In the genomic region with DNA sequence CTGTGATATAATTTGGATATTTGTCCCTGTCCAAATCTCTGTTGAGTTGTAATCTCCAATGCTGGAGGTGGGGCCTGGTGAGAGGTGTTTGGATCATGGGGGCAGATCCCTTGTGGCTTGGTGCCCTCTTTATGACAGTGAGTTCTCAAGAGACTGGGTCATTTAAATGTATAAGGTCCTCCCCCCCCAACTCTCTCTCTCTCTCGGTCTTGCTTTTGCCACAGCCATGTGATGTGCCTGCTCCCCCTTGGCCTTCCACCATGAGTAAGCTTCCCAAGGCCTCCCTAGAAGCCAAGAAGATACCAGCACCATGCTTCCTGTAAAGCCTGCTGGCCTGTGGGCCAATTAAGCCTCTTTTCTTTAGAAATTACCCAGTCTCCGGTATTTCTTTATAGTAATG, we compare ENCODE assay signal across 26 cellular contexts. TPM values are rescaled to one million over a fixed set of nuclear protein-coding genes. Genes with fewer than 3 reads are reported as not detected.
"Had no signal": no experiment of that assay in that cellular context is flagged by ENCODE, and none has a peak within 500 bp of the region (broad histone marks: within the 10 kb centered on the region; RNA-seq: fewer than 3 reads in every experiment).

No MANE protein-coding gene starts in this region.

- H3K36me3 Mint-ChIP-seq: natural killer cell treated with Interleukin-12 subunit alpha and Interleukin-12 subunit beta and Interleukin-15 and Interleukin-18, amount 100 ng/mL, for 72 hours had no signal

- H3K27me3 ChIP-seq: esophagus squamous epithelium, left lung, pancreas, stomach, suprapubic skin, tibial nerve, uterus had no signal

- H3K4me1 Mint-ChIP-seq: activated B cell treated with CpG ODN at 0.5 μM for 24 hours; activated naive CD8-positive, alpha-beta T cell treated with anti-CD3 and anti-CD28 coated beads, Interleukin-2, amount 10 ng/mL, durations not matched to agents 7 days and 5 days; stimulated activated memory B cell treated with anti-CD40 and anti-IgM and Interleukin-4, amounts not matched to agents 10 μg/mL and 1 μg/mL and 100 μg/mL, for 72 hours had no signal

- ATAC-seq: effector memory CD8-positive, alpha-beta T cell; left lung; natural killer cell treated with Interleukin-12 subunit alpha and Interleukin-12 subunit beta and Interleukin-15 and Interleukin-18, amount 100 ng/mL, for 72 hours; pancreas; right cardiac atrium; stimulated activated memory B cell treated with anti-CD40 and anti-IgM and Interleukin-4, amounts not matched to agents 10 μg/mL and 1 μg/mL and 100 μg/mL, for 72 hours had no signal

- DNase-seq: activated B cell treated with CpG ODN at 0.5 μM for 24 hours; activated CD4-positive, alpha-beta T cell treated with anti-CD3 and anti-CD28 coated beads for 4 hours; activated CD4-positive, alpha-beta T cell treated with anti-CD3 and anti-CD28 coated beads, Interleukin-2, amount 50 U/mL, for 48 hours; activated naive CD4-positive, alpha-beta T cell treated with Interleukin-2 at 50 U/mL for 16 hours; activated naive CD8-positive, alpha-beta T cell treated with anti-CD3 and anti-CD28 coated beads, Interleukin-2, amount 10 ng/mL, durations not matched to agents 7 days and 5 days; activated T-cell treated with anti-CD3 and anti-CD28 coated beads, Interleukin-2, amount 50 U/mL, for 48 hours; amygdala; dermis blood vessel endothelial cell; effector memory CD8-positive, alpha-beta T cell; esophagus squamous epithelium; kidney; left lung; midbrain; pancreas; right cardiac atrium; stimulated activated CD4-positive, alpha-beta T cell treated with anti-CD3 and anti-CD28 coated beads, Interleukin-2, amount 100 ng/mL, for 24 hours; stomach; T-helper 1 cell; T-helper 9 cell; uterus had no signal

- H3K36me3 ChIP-seq: pancreas, uterus had no signal

- H3K4me1 ChIP-seq: esophagus squamous epithelium, left lung, pancreas, stomach, suprapubic skin, tibial nerve, uterus had no signal

- H3K9me3 ChIP-seq: esophagus squamous epithelium, left lung, pancreas, stomach, suprapubic skin, tibial nerve, uterus had no signal

- H3K27ac ChIP-seq: esophagus squamous epithelium, left lung, pancreas, skin epidermis, stomach, suprapubic skin, tibial nerve, uterus had no signal

- H3K4me3 Mint-ChIP-seq: activated B cell treated with CpG ODN at 0.5 μM for 24 hours; activated naive CD8-positive, alpha-beta T cell treated with anti-CD3 and anti-CD28 coated beads, Interleukin-2, amount 10 ng/mL, durations not matched to agents 7 days and 5 days; effector memory CD8-positive, alpha-beta T cell; natural killer cell treated with Interleukin-12 subunit alpha and Interleukin-12 subunit beta and Interleukin-15 and Interleukin-18, amount 100 ng/mL, for 72 hours; stimulated activated memory B cell treated with anti-CD40 and anti-IgM and Interleukin-4, amounts not matched to agents 10 μg/mL and 1 μg/mL and 100 μg/mL, for 72 hours had no signal

- H3K27ac Mint-ChIP-seq: activated B cell treated with CpG ODN at 0.5 μM for 24 hours; activated naive CD8-positive, alpha-beta T cell treated with anti-CD3 and anti-CD28 coated beads, Interleukin-2, amount 10 ng/mL, durations not matched to agents 7 days and 5 days; effector memory CD8-positive, alpha-beta T cell; natural killer cell treated with Interleukin-12 subunit alpha and Interleukin-12 subunit beta and Interleukin-15 and Interleukin-18, amount 100 ng/mL, for 72 hours; stimulated activated memory B cell treated with anti-CD40 and anti-IgM and Interleukin-4, amounts not matched to agents 10 μg/mL and 1 μg/mL and 100 μg/mL, for 72 hours had no signal

- H3K9me3 Mint-ChIP-seq: effector memory CD8-positive, alpha-beta T cell; natural killer cell treated with Interleukin-12 subunit alpha and Interleukin-12 subunit beta and Interleukin-15 and Interleukin-18, amount 100 ng/mL, for 72 hours; stimulated activated memory B cell treated with anti-CD40 and anti-IgM and Interleukin-4, amounts not matched to agents 10 μg/mL and 1 μg/mL and 100 μg/mL, for 72 hours had no signal

- H3K27me3 Mint-ChIP-seq: activated B cell treated with CpG ODN at 0.5 μM for 24 hours; activated naive CD8-positive, alpha-beta T cell treated with anti-CD3 and anti-CD28 coated beads, Interleukin-2, amount 10 ng/mL, durations not matched to agents 7 days and 5 days; effector memory CD8-positive, alpha-beta T cell; natural killer cell treated with Interleukin-12 subunit alpha and Interleukin-12 subunit beta and Interleukin-15 and Interleukin-18, amount 100 ng/mL, for 72 hours; stimulated activated memory B cell treated with anti-CD40 and anti-IgM and Interleukin-4, amounts not matched to agents 10 μg/mL and 1 μg/mL and 100 μg/mL, for 72 hours had no signal

- H3K4me3 ChIP-seq: esophagus squamous epithelium, left lung, lung, pancreas, skin epidermis, stomach, suprapubic skin, tibial nerve, uterus had no signal

RNA-seq across cellular contexts. Expression of a gene that starts 58.6 kb away (rescaled TPM):
- total RNA-seq: activated B cell treated with CpG ODN at 0.5 μM for 24 hours had no signal
